In genomic region chr2:238043851-238044250, GRCh38 we compare ENCODE assay signal across 20 cellular contexts. TPM values are rescaled to one million over a fixed set of nuclear protein-coding genes. Genes with fewer than 3 reads are reported as not detected.
DNase-seq lines count a peak whose midpoint lies in the region; ATAC-seq lines count a peak whose summit lies in the region.
"Had no signal": no experiment of that assay in that cellular context is flagged by ENCODE, and none has a peak within 500 bp of the region (broad histone marks: within the 10 kb centered on the region; RNA-seq: fewer than 3 reads in every experiment).

No MANE protein-coding gene starts in this region.

- H3K4me1 ChIP-seq in CD8-positive, alpha-beta memory T cell (ENCODE audit: insufficient read depth, low read length): no peaks in the 10 kb centered on the region
- H3K4me1 ChIP-seq: BLaER1 treated with 17β-estradiol and CSF1 and Interleukin-3, amounts not matched to agents 10 nM and 100 nM had no signal

- no peak overlapping the region for H3K4me3 ChIP-seq in CD8-positive, alpha-beta memory T cell (ENCODE audit: low read length)
- H3K4me3 ChIP-seq: BLaER1 treated with 17β-estradiol and CSF1 and Interleukin-3, amounts not matched to agents 10 nM and 100 nM; GM12878; GM23338 had no signal

- H3K9me3 Mint-ChIP-seq in activated naive CD8-positive, alpha-beta T cell treated with anti-CD3 and anti-CD28 coated beads, Interleukin-2, amount 50 U/mL, for 24 hours: peaks cover 16% of the 10 kb centered on the region
- peaks cover 18% of the 10 kb centered on the region for H3K9me3 Mint-ChIP-seq in activated naive CD8-positive, alpha-beta T cell treated with anti-CD3 and anti-CD28 coated beads for 36 hours
- peaks cover 8 to 21% (median 11%) of the 10 kb centered on the region in 5 donors for H3K9me3 Mint-ChIP-seq in CD8-positive, alpha-beta memory T cell

- peaks cover 51% of the 10 kb centered on the region for H3K36me3 Mint-ChIP-seq in activated naive CD8-positive, alpha-beta T cell treated with anti-CD3 and anti-CD28 coated beads, Interleukin-2, amount 50 U/mL, for 24 hours (ENCODE audit: low read depth)
- peaks cover 41% of the 10 kb centered on the region for H3K36me3 Mint-ChIP-seq in activated naive CD8-positive, alpha-beta T cell treated with anti-CD3 and anti-CD28 coated beads for 36 hours
- peaks cover 32 to 57% (median 34%) of the 10 kb centered on the region in 3 donors for H3K36me3 Mint-ChIP-seq in CD8-positive, alpha-beta memory T cell

- H3K4me3 Mint-ChIP-seq in activated naive CD8-positive, alpha-beta T cell treated with anti-CD3 and anti-CD28 coated beads, Interleukin-2, amount 50 U/mL, for 24 hours: no peak overlapping the region
- no peak overlapping the region for H3K4me3 Mint-ChIP-seq in activated naive CD8-positive, alpha-beta T cell treated with anti-CD3 and anti-CD28 coated beads for 36 hours
- H3K4me3 Mint-ChIP-seq in CD8-positive, alpha-beta memory T cell: no peak overlapping the region
- H3K4me3 Mint-ChIP-seq: B cell; CD8-positive, alpha-beta T cell; GM23338 had no signal

- no peaks in the 10 kb centered on the region for H3K27me3 Mint-ChIP-seq in activated naive CD8-positive, alpha-beta T cell treated with anti-CD3 and anti-CD28 coated beads, Interleukin-2, amount 50 U/mL, for 24 hours
- H3K27me3 Mint-ChIP-seq in activated naive CD8-positive, alpha-beta T cell treated with anti-CD3 and anti-CD28 coated beads for 36 hours: no peaks in the 10 kb centered on the region
- H3K27me3 Mint-ChIP-seq in CD8-positive, alpha-beta memory T cell: no peaks in the 10 kb centered on the region

- POLR2A ChIA-PET in CD8-positive, alpha-beta memory T cell (lab: Charles Lee): no interaction called here

- no peak for DNase-seq in activated naive CD8-positive, alpha-beta T cell treated with anti-CD3 and anti-CD28 coated beads, Interleukin-2, amount 50 U/mL, for 24 hours
- no peak for DNase-seq in activated naive CD8-positive, alpha-beta T cell treated with anti-CD3 and anti-CD28 coated beads for 36 hours
- DNase-seq in myocyte (ENCODE audit: low read depth) (peak; percentile 38), posterior vena cava (ENCODE audit: low spot score) (peak; percentile 22), ureter (ENCODE audit: low spot score) (no peak)
- DNase-seq in CD8-positive, alpha-beta memory T cell: no peak
- DNase-seq in effector CD4-positive, alpha-beta T cell: no peak
- DNase-seq: COR-L47, DMS 273 treated with DMSO at 0.1 percent for 48 hours, DMS53, DND-41, EL, HCEC 1CT had no signal

- no peaks in the 10 kb centered on the region for H3K27me3 ChIP-seq in CD8-positive, alpha-beta memory T cell (ENCODE audit: insufficient read depth, low read length, poor library complexity, severe bottlenecking)
- H3K27me3 ChIP-seq: BLaER1 treated with 17β-estradiol and CSF1 and Interleukin-3, amounts not matched to agents 10 nM and 100 nM had no signal

- H3K27ac Mint-ChIP-seq in activated naive CD8-positive, alpha-beta T cell treated with anti-CD3 and anti-CD28 coated beads, Interleukin-2, amount 50 U/mL, for 24 hours: peak overlapping the region; percentile 27
- no peak overlapping the region for H3K27ac Mint-ChIP-seq in activated naive CD8-positive, alpha-beta T cell treated with anti-CD3 and anti-CD28 coated beads for 36 hours
- peak overlapping the region in 2 of 8 donors; percentile 43 to 50 for H3K27ac Mint-ChIP-seq in CD8-positive, alpha-beta memory T cell
- H3K27ac Mint-ChIP-seq: B cell; CD8-positive, alpha-beta T cell; GM23338 had no signal

- H3K27ac ChIP-seq in CD8-positive, alpha-beta memory T cell (ENCODE audit: low read depth, low read length): no peak overlapping the region
- H3K27ac ChIP-seq: BLaER1 treated with 17β-estradiol and CSF1 and Interleukin-3, amounts not matched to agents 10 nM and 100 nM had no signal

- H3K9me3 ChIP-seq in CD8-positive, alpha-beta memory T cell (ENCODE audit: low read length): peaks cover 6% of the 10 kb centered on the region

- CTCF ChIA-PET in CD8-positive, alpha-beta memory T cell (lab: Charles Lee): no interaction called here

- H3K4me1 Mint-ChIP-seq in activated naive CD8-positive, alpha-beta T cell treated with anti-CD3 and anti-CD28 coated beads, Interleukin-2, amount 50 U/mL, for 24 hours: no peaks in the 10 kb centered on the region
- H3K4me1 Mint-ChIP-seq in activated naive CD8-positive, alpha-beta T cell treated with anti-CD3 and anti-CD28 coated beads for 36 hours: peaks cover 3% of the 10 kb centered on the region
- H3K4me1 Mint-ChIP-seq in CD8-positive, alpha-beta memory T cell: peaks cover 0 to 11% (median 5%) of the 10 kb centered on the region in 3 donors
- H3K4me1 Mint-ChIP-seq: B cell, GM23338 had no signal

- intact Hi-C loops in posterior vena cava (cut with DNase I): no loop called here

- peaks cover 4% of the 10 kb centered on the region for H3K36me3 ChIP-seq in CD8-positive, alpha-beta memory T cell (ENCODE audit: insufficient read depth, low read length)

- no peak for ATAC-seq in activated naive CD8-positive, alpha-beta T cell treated with anti-CD3 and anti-CD28 coated beads, Interleukin-2, amount 50 U/mL, for 24 hours
- ATAC-seq: CD8-positive, alpha-beta T cell; GM12878; GM23338 had no signal

RNA-seq across cellular contexts. Expression of gene SCLY, which starts 16.9 kb away (rescaled TPM):
- total RNA-seq in activated naive CD8-positive, alpha-beta T cell treated with anti-CD3 and anti-CD28 coated beads for 36 hours: 10 to 100 TPM; 71.6 to 72.9 TPM
- total RNA-seq in myocyte (20.6 and 34.4 TPM in 2 replicates), posterior vena cava (10 to 100 TPM in 1 of 2 donors, 1 to 10 TPM in 1; 8.6 to 11.5 TPM), ureter (21.6 TPM)
- 17.2 TPM for polyA plus RNA-seq in myocyte (2012)
- total RNA-seq in CD8-positive, alpha-beta memory T cell: 10 to 100 TPM; 64.8 to 70.5 TPM
- polyA plus RNA-seq in CD8-positive, alpha-beta memory T cell: 16.1 TPM

RNA-seq across cellular contexts. Expression of gene ESPNL, which starts 56.3 kb away (rescaled TPM):
- not detected for total RNA-seq in activated naive CD8-positive, alpha-beta T cell treated with anti-CD3 and anti-CD28 coated beads for 36 hours
- total RNA-seq in myocyte (7.4 and 8.5 TPM in 2 replicates), posterior vena cava (1 to 10 TPM in 1 of 2 donors, under 1 TPM in 1; 0.24 to 3.0 TPM), ureter (2.4 TPM)
- 3.4 TPM for polyA plus RNA-seq in myocyte (2012)
- total RNA-seq in CD8-positive, alpha-beta memory T cell: not detected
- not detected for polyA plus RNA-seq in CD8-positive, alpha-beta memory T cell
- total RNA-seq: A172; CD8-positive, alpha-beta T cell; HT-29 had no signal

Comparison
In these comparisons a context has a peak if more than half of its experiments do, and no peak if none do; other contexts are left out.
1. DNase-seq: peak in myocyte (single experiment) and posterior vena cava (single experiment); none in activated naive CD8-positive, alpha-beta T cell treated with anti-CD3 and anti-CD28 coated beads, Interleukin-2, amount 50 U/mL, for 24 hours (single experiment), activated naive CD8-positive, alpha-beta T cell treated with anti-CD3 and anti-CD28 coated beads for 36 hours (single experiment), CD8-positive, alpha-beta memory T cell (0 of 5), effector CD4-positive, alpha-beta T cell (single experiment) and ureter (single experiment).